ENCODE assay signal across 8 cellular contexts in genomic region chrX:109856974-109857373, GRCh38.
DNase-seq lines count a peak whose midpoint lies in the region; ATAC-seq, FAIRE-seq and TF ChIP-seq lines count a peak whose summit lies in the region.

No MANE protein-coding gene starts in this region.

- FAIRE-seq in endothelial cell of umbilical vein (lab: Jason Lieb, UNC), result peak; percentile 67

- BruUV-seq in endothelial cell of umbilical vein (replicated peaks; lab: Mats Ljungman, UMichigan), result no TSS peak

- H3K27me3 ChIP-seq in cardiac muscle cell (no peaks in the 10 kb centered on the region), endothelial cell of umbilical vein (ENCODE audit: control insufficient read depth in 2 of 2, insufficient read depth in 2 of 2, low read length in 2 of 2) (no peaks in the 10 kb centered on the region)

- ATAC-seq in Right ventricle myocardium inferior, result no peak
- ATAC-seq in GM21723 (IDR thresholded peaks at IDR 0.05; ENCODE audit: unreplicated experiment), result no peak

- DNase-seq in cardiac muscle cell (ENCODE audit: low read depth in 1 of 2, low spot score in 1 of 2), result peak; percentile 53 to 54
- no peak for DNase-seq in Right ventricle myocardium inferior (ENCODE audit: missing footprints)
- DNase-seq in NCI-H748 treated with DMSO at 0.1 percent for 48 hours (lab: John Stamatoyannopoulos, UW), result peak; percentile 23
- peak; percentile 66 for DNase-seq in endothelial cell of umbilical vein (ENCODE audit: low read depth, low spot score)
- DNase-seq in pulmonary artery endothelial cell (ENCODE audit: low read depth, low spot score), result peak; percentile 27
- no peak for DNase-seq in NCI-H226
- no peak for DNase-seq in SHP77 (lab: John Stamatoyannopoulos, UW)

- CTCF ChIA-PET in endothelial cell of umbilical vein (lab: Charles Lee), result interaction anchor here (0.6 to 8.8 kb wide), 43 partner anchors 8 to 383 kb away, joined by 3 to 241 read pairs (median 5); partner anchors contain the start of gene ACSL4

- no peaks in the 10 kb centered on the region for H3K9me1 ChIP-seq in endothelial cell of umbilical vein (replicated peaks; ENCODE audit: control insufficient read depth, extremely low read depth, insufficient read depth, low read length)

- dilution Hi-C loops in endothelial cell of umbilical vein (cut with MboI; ENCODE audit: extremely low pct_ligation_motif_present, low sequenced_read_pairs), result no loop called here

- H3K4me2 ChIP-seq in endothelial cell of umbilical vein (ENCODE audit: insufficient read depth, low read length), result peak overlapping the region; percentile 38

- no peak for TF ChIP-seq POLR2A in endothelial cell of umbilical vein (IDR thresholded peaks at IDR 0.05; ENCODE audit: low read depth, low read length)

- peak overlapping the region; percentile 37 for H3K9ac ChIP-seq in endothelial cell of umbilical vein (replicated peaks; ENCODE audit: extremely low read depth, insufficient read depth, low read length)

- intact Hi-C loops in Right ventricle myocardium inferior (cut with DNase I), result loop anchor here (2.0 kb wide), 1 partner anchor 144 kb away; no protein-coding TSS in a partner anchor
- intact Hi-C loops in endothelial cell of umbilical vein (cut with micrococcal nuclease), result loop anchor here (1.0 to 5.0 kb wide), 4 partner anchors 29 to 144 kb away; partner anchors contain the start of gene ACSL4

- H3K36me3 ChIP-seq in cardiac muscle cell (no peaks in the 10 kb centered on the region), endothelial cell of umbilical vein (ENCODE audit: control insufficient read depth in 2 of 2, extremely low read depth in 1 of 2, insufficient read depth in 2 of 2, low read length in 2 of 2) (no peaks in the 10 kb centered on the region)

- H3K4me1 ChIP-seq in cardiac muscle cell (ENCODE audit: low read depth) (peaks cover 9% of the 10 kb centered on the region), endothelial cell of umbilical vein (ENCODE audit: control insufficient read depth, extremely low read depth, insufficient read depth, low read length) (peaks cover 17% of the 10 kb centered on the region)

- peak; percentile 61 for TF ChIP-seq CTCF in cardiac muscle cell (IDR thresholded peaks at IDR 0.05; ENCODE audit: low read depth, low read length)
- TF ChIP-seq CTCF in endothelial cell of umbilical vein (IDR thresholded peaks at IDR 0.05; ENCODE audit: extremely low read depth in 1 of 2, insufficient read depth in 1 of 2, low read depth in 1 of 2, low read length in 2 of 2), result peak; percentile 38 to 43

- H3K27ac ChIP-seq in cardiac muscle cell (no peak overlapping the region), endothelial cell of umbilical vein (ENCODE audit: insufficient read depth, low read depth, low read length) (peak overlapping the region; percentile 75)

- H2AFZ ChIP-seq in endothelial cell of umbilical vein (ENCODE audit: low read depth, low read length), result peak overlapping the region; percentile 46

- no peaks in the 10 kb centered on the region for H3K9me3 ChIP-seq in cardiac muscle cell (ENCODE audit: low read depth)
- H3K9me3 ChIP-seq in endothelial cell of umbilical vein (replicated peaks; ENCODE audit: control insufficient read depth, insufficient read depth, low read length), result no peaks in the 10 kb centered on the region

- H4K20me1 ChIP-seq in endothelial cell of umbilical vein (replicated peaks; ENCODE audit: control insufficient read depth, extremely low read depth, insufficient read depth, low read length), result no peaks in the 10 kb centered on the region

- POLR2A ChIA-PET in endothelial cell of umbilical vein (lab: Charles Lee), result interaction anchor here (0.7 to 1.1 kb wide), 4 partner anchors 34 to 144 kb away, joined by 3 to 5 read pairs (median 3); no protein-coding TSS in a partner anchor

- H3K4me3 ChIP-seq in cardiac muscle cell, result no peak overlapping the region
- H3K4me3 ChIP-seq in endothelial cell of umbilical vein (replicated peaks in 1 of 3; ENCODE audit: insufficient read depth in 1 of 3, low read depth in 1 of 3, low read length in 3 of 3), result no peak overlapping the region

- H3K79me2 ChIP-seq in endothelial cell of umbilical vein (ENCODE audit: control insufficient read depth, insufficient read depth, low read length), result no peaks in the 10 kb centered on the region

TF ChIP-seq in endothelial cell of umbilical vein, 7 proteins besides CTCF, POLR2A, EP300 and RAD21:
- no peak for TF ChIP-seq JUN (IDR thresholded peaks at IDR 0.05; ENCODE audit: borderline replicate concordance, insufficient read depth, insufficient read length, low read depth)
- no peak for TF ChIP-seq MYC (IDR thresholded peaks at IDR 0.05; ENCODE audit: low read depth, low read length)
- no peak for TF ChIP-seq GATA2 (IDR thresholded peaks at IDR 0.05; ENCODE audit: insufficient read depth, insufficient read length, low read depth, low read length)
- TF ChIP-seq MAX (IDR thresholded peaks at IDR 0.05; ENCODE audit: insufficient read depth, insufficient read length), result no peak
- TF ChIP-seq EZH2 (IDR thresholded peaks at IDR 0.05; ENCODE audit: borderline replicate concordance, low read depth, low read length, severe bottlenecking), result no peak
- TF ChIP-seq POLR2AphosphoS5 (IDR thresholded peaks at IDR 0.05; ENCODE audit: insufficient read depth, low read depth, low read length), result no peak
TF ChIP-seq in endothelial cell of umbilical vein: peak in this region for 0.

Comparison
In these comparisons a context has a peak if more than half of its experiments do, and no peak if none do; other contexts are left out.
1. DNase-seq: peak in cardiac muscle cell (2 of 2), NCI-H748 treated with DMSO at 0.1 percent for 48 hours (single experiment), endothelial cell of umbilical vein (single experiment) and pulmonary artery endothelial cell (single experiment); none in Right ventricle myocardium inferior (single experiment), NCI-H226 (single experiment) and SHP77 (0 of 2).